In genomic region chr1:39238476-39238875, GRCh38 we compare ENCODE assay signal across 10 cellular contexts. TPM values are rescaled to one million over a fixed set of nuclear protein-coding genes. Genes with fewer than 3 reads are reported as not detected.
A peak's percentile ranks its signal among the peaks of the same experiment; 100 is the strongest.
DNase-seq lines count a peak whose midpoint lies in the region; ATAC-seq and TF ChIP-seq lines count a peak whose summit lies in the region.
"Had no signal": no experiment of that assay in that cellular context is flagged by ENCODE, and none has a peak within 500 bp of the region (broad histone marks: within the 10 kb centered on the region; RNA-seq: fewer than 3 reads in every experiment).

No MANE protein-coding gene starts in this region.

- H3K27ac ChIP-seq in temporal lobe (ENCODE audit: low read depth, low read length) (peak overlapping the region; percentile 78), neuronal stem cell (replicated peaks; ENCODE audit: low read length) (no peak overlapping the region)

- H3K9me3 ChIP-seq in neuronal stem cell (replicated peaks in 1 of 2; ENCODE audit: control insufficient read depth in 2 of 2, insufficient read depth in 1 of 2, low read depth in 1 of 2, low read length in 2 of 2) = peaks cover 0 to 7% of the 10 kb centered on the region in 2 donors

- POLR2A ChIA-PET in MCF 10A (lab: Yijun Ruan, JAX) = interaction anchor here (1.1 to 2.3 kb wide), 4 partner anchors 12 to 135 kb away, joined by 3 to 8 read pairs (median 6); partner anchors contain the start of gene MACF1

- H3K23ac ChIP-seq in neuronal stem cell (ENCODE audit: low read depth, low read length, poor library complexity) = no peak overlapping the region

- H3K79me1 ChIP-seq in neuronal stem cell (ENCODE audit: low read depth, low read length) = peaks cover 5% of the 10 kb centered on the region

- H4K91ac ChIP-seq in neuronal stem cell (ENCODE audit: low read depth, low read length, poor library complexity) = no peak overlapping the region

- no peak overlapping the region for H4K8ac ChIP-seq in neuronal stem cell (ENCODE audit: low read depth, low read length)

- no peak for TF ChIP-seq CTCF in MCF 10A (IDR thresholded peaks at IDR 0.05; ENCODE audit: unreplicated experiment)

- peaks cover 34% of the 10 kb centered on the region for H3K4me1 Mint-ChIP-seq in activated T-cell treated with anti-CD3 and anti-CD28 coated beads, Interleukin-2, amount 50 U/mL, for 72 hours (ENCODE audit: low read depth)
- peaks cover 9% of the 10 kb centered on the region for H3K4me1 Mint-ChIP-seq in MCF 10A (ENCODE audit: insufficient read depth, unreplicated experiment)

- WGBS in neuronal stem cell (ENCODE audit: extremely low coverage in 2 of 2, insufficient read length in 2 of 2, insufficient replicate concordance in 1 of 2), 2 donors = no CpG with 5 or more reads among the region's 1 CpG

- H3K27ac Mint-ChIP-seq in activated T-cell treated with anti-CD3 and anti-CD28 coated beads, Interleukin-2, amount 50 U/mL, for 72 hours = peak overlapping the region; percentile 86
- no peak overlapping the region for H3K27ac Mint-ChIP-seq in MCF 10A (ENCODE audit: low read depth, unreplicated experiment)

- H3K4me3 ChIP-seq in neuronal stem cell (ENCODE audit: low read length in 2 of 2) = no peak overlapping the region

- no peak overlapping the region for H3K18ac ChIP-seq in neuronal stem cell (ENCODE audit: low read length)

- BruUV-seq in MCF 10A (replicated peaks; lab: Mats Ljungman, UMichigan) = no TSS peak

- DNase-seq in activated T-cell treated with anti-CD3 and anti-CD28 coated beads, Interleukin-2, amount 50 U/mL, for 72 hours = no peak
- DNase-seq in activated T-cell treated with anti-CD3 and anti-CD28 coated beads, Interleukin-2, amount 50 U/mL, for 1 hour = no peak
- peak; percentile 22 for DNase-seq in MCF 10A (ENCODE audit: unreplicated experiment)
- peak; percentile 64 to 78 for DNase-seq in hippocampal formation (lab: John Stamatoyannopoulos, UW)
- no peak for DNase-seq in neuronal stem cell (ENCODE audit: low spot score)
- DNase-seq: activated CD8-positive, alpha-beta memory T cell treated with anti-CD3 and anti-CD28 coated beads, Interleukin-2, amount 50 U/mL, for 48 hours; NCI-H1694 treated with DMSO at 0.1 percent for 48 hours had no signal

- no peak overlapping the region for H2BK12ac ChIP-seq in neuronal stem cell (ENCODE audit: low read length)

- peaks cover 3 to 33% of the 10 kb centered on the region in 2 donors for H3K36me3 ChIP-seq in neuronal stem cell (replicated peaks in 1 of 2; ENCODE audit: control insufficient read depth in 2 of 2, insufficient read depth in 2 of 2, low read length in 2 of 2)

- H3K9ac ChIP-seq in neuronal stem cell (ENCODE audit: low read depth, low read length, poor library complexity) = no peak overlapping the region

- H3K27me3 Mint-ChIP-seq in activated T-cell treated with anti-CD3 and anti-CD28 coated beads, Interleukin-2, amount 50 U/mL, for 72 hours (ENCODE audit: low read depth) = no peaks in the 10 kb centered on the region
- H3K27me3 Mint-ChIP-seq in MCF 10A (ENCODE audit: insufficient read depth, unreplicated experiment) = no peaks in the 10 kb centered on the region

- CTCF ChIA-PET in MCF 10A (lab: Yijun Ruan, JAX) = interaction anchor here (0.7 to 3.0 kb wide), 6 partner anchors 20 to 153 kb away, joined by 3 to 15 read pairs (median 4); no protein-coding TSS in a partner anchor

- no peak overlapping the region for H2AFZ ChIP-seq in neuronal stem cell (ENCODE audit: low read length)

- no peak overlapping the region for H2BK15ac ChIP-seq in neuronal stem cell (ENCODE audit: low read length)

- no peak overlapping the region for H3K4ac ChIP-seq in neuronal stem cell (ENCODE audit: low read length)

- H2BK5ac ChIP-seq in neuronal stem cell (ENCODE audit: low read length) = no peak overlapping the region

- no peaks in the 10 kb centered on the region for H3K27me3 ChIP-seq in neuronal stem cell (ENCODE audit: control insufficient read depth in 3 of 3, insufficient read depth in 3 of 3, low read depth in 1 of 3, low read length in 3 of 3)

- H3K4me3 Mint-ChIP-seq in activated T-cell treated with anti-CD3 and anti-CD28 coated beads, Interleukin-2, amount 50 U/mL, for 72 hours = no peak overlapping the region
- H3K4me3 Mint-ChIP-seq in MCF 10A (ENCODE audit: unreplicated experiment) = no peak overlapping the region

- no peak for ATAC-seq in activated T-cell treated with anti-CD3 and anti-CD28 coated beads, Interleukin-2, amount 50 U/mL, for 72 hours (replicated peaks in 1 of 2)
- ATAC-seq in GM18517 (IDR thresholded peaks at IDR 0.05; ENCODE audit: unreplicated experiment) = no peak
- ATAC-seq in HG02610 (IDR thresholded peaks at IDR 0.05; ENCODE audit: unreplicated experiment) = no peak

- H3K14ac ChIP-seq in neuronal stem cell (ENCODE audit: low read length) = no peak overlapping the region

- peaks cover 0 to 3% of the 10 kb centered on the region in 2 donors for H3K4me1 ChIP-seq in neuronal stem cell (ENCODE audit: control insufficient read depth in 2 of 2, insufficient read depth in 1 of 2, low read depth in 1 of 2, low read length in 2 of 2)

- intact Hi-C loops in MCF 10A (cut with micrococcal nuclease) = no loop called here

- H2AK5ac ChIP-seq in neuronal stem cell (ENCODE audit: low read depth, low read length) = no peak overlapping the region

- H3K36me3 Mint-ChIP-seq in activated T-cell treated with anti-CD3 and anti-CD28 coated beads, Interleukin-2, amount 50 U/mL, for 72 hours (ENCODE audit: insufficient read depth in 2 of 2) = peaks cover 2 to 11% of the 10 kb centered on the region in 2 donors
- peaks cover 4% of the 10 kb centered on the region for H3K36me3 Mint-ChIP-seq in MCF 10A (ENCODE audit: insufficient read depth, unreplicated experiment)

- no peak overlapping the region for H2BK120ac ChIP-seq in neuronal stem cell (ENCODE audit: low read depth, low read length)

- no peak overlapping the region for H3K4me2 ChIP-seq in neuronal stem cell (ENCODE audit: insufficient read depth, low read length, poor library complexity, severe bottlenecking)

- no peaks in the 10 kb centered on the region for H3K9me3 Mint-ChIP-seq in activated T-cell treated with anti-CD3 and anti-CD28 coated beads, Interleukin-2, amount 50 U/mL, for 72 hours
- H3K9me3 Mint-ChIP-seq in MCF 10A (ENCODE audit: unreplicated experiment) = no peaks in the 10 kb centered on the region

RNA-seq across cellular contexts. Expression of gene MACF1, which starts 34.0 kb away (rescaled TPM):
- 100 to 1,000 TPM; 169 to 292 TPM for total RNA-seq in activated T-cell treated with anti-CD3 and anti-CD28 coated beads, Interleukin-2, amount 50 U/mL, for 72 hours
- 188 and 197 TPM in 2 replicates for total RNA-seq in MCF 10A (2022)
- 386 TPM for total RNA-seq in temporal lobe
- polyA plus RNA-seq in neuronal stem cell (2013, experiment 1 of 2) = 51.9 TPM
- 52.8 TPM for polyA plus RNA-seq in neuronal stem cell (2013, experiment 2 of 2)

Comparison
In these comparisons a context has a peak if more than half of its experiments do, and no peak if none do; other contexts are left out.
1. DNase-seq: peak in MCF 10A (single experiment) and hippocampal formation (2 of 2); none in activated T-cell treated with anti-CD3 and anti-CD28 coated beads, Interleukin-2, amount 50 U/mL, for 72 hours (0 of 2), activated T-cell treated with anti-CD3 and anti-CD28 coated beads, Interleukin-2, amount 50 U/mL, for 1 hour (single experiment) and neuronal stem cell (single experiment).